1 cellular context compared by ENCODE assay signal in genomic region chr20:4814696-4815252, GRCh38.
TF ChIP-seq lines count a peak whose summit lies in the region.

No MANE protein-coding gene starts in this region.

TF ChIP-seq in GM23338, 12 proteins besides CTCF, POLR2A, EP300 and RAD21 (continued from another document):
- TF ChIP-seq JUNB (IDR thresholded peaks at IDR 0.05; ENCODE audit: unreplicated experiment) = no peak
- no peak for TF ChIP-seq EZH2phosphoT487 (IDR thresholded peaks at IDR 0.05; ENCODE audit: unreplicated experiment)
- TF ChIP-seq CREB1 (CRISPR knock-in tag; IDR thresholded peaks at IDR 0.05; ENCODE audit: low read depth) = no peak
- no peak for TF ChIP-seq REST (IDR thresholded peaks at IDR 0.05; ENCODE audit: unreplicated experiment)
- no peak for TF ChIP-seq ZNF331 (CRISPR knock-in tag; IDR thresholded peaks at IDR 0.05; ENCODE audit: low read depth)
- no peak for TF ChIP-seq STAT1 (IDR thresholded peaks at IDR 0.05; ENCODE audit: unreplicated experiment)
- no peak for TF ChIP-seq POLR2AphosphoS5 (IDR thresholded peaks at IDR 0.05; ENCODE audit: low read depth)
